18 cellular contexts compared by ENCODE assay signal in genomic region chr20:25012616-25013189, GRCh38. TPM values are rescaled to one million over a fixed set of nuclear protein-coding genes. Genes with fewer than 3 reads are reported as not detected.
A peak's percentile ranks its signal among the peaks of the same experiment; 100 is the strongest.
DNase-seq lines count a peak whose midpoint lies in the region; ATAC-seq, FAIRE-seq and TF ChIP-seq lines count a peak whose summit lies in the region.
"Had no signal": no experiment of that assay in that cellular context is flagged by ENCODE, and none has a peak within 500 bp of the region (broad histone marks: within the 10 kb centered on the region; RNA-seq: fewer than 3 reads in every experiment).

No MANE protein-coding gene starts in this region.

- no peak for TF ChIP-seq RAD21 in H1 (IDR thresholded peaks at IDR 0.05 in 1 of 2, conservative IDR thresholded peaks at IDR 0.05 in 1 of 2; ENCODE audit: low read depth in 2 of 2, low read length in 2 of 2)

- no peak overlapping the region for H2BK5ac ChIP-seq in H1 (ENCODE audit: low read depth, low read length)

- H3K36me3 ChIP-seq in right atrium auricular region (peaks cover 73% of the 10 kb centered on the region), H1 (ENCODE audit: control insufficient read depth in 2 of 4, insufficient read depth in 4 of 4, low read length in 3 of 4) (no peaks in the 10 kb centered on the region), sigmoid colon (peaks cover 19 to 97% (median 47%) of the 10 kb centered on the region in 4 donors), PC-3 (ENCODE audit: low read depth, low read length) (no peaks in the 10 kb centered on the region)

- H4K91ac ChIP-seq in H1 (replicated peaks; ENCODE audit: insufficient read length, low read length): no peak overlapping the region

- WGBS in H1 (ENCODE audit: extremely low coverage in 1 of 2, insufficient coverage in 1 of 2, insufficient read length in 1 of 2, insufficient replicate concordance in 2 of 2, low coverage in 1 of 2, low lambda C conversion rate in 2 of 2, missing lambda C conversion rate in 1 of 2), 2 experiments: 95% methylated on average over 21 of the region's 21 CpGs; no CpG with 5 or more reads in 1 of the 2 experiments
- 95 to 96% methylated on average over 21 of the region's 21 CpGs for WGBS in sigmoid colon, 2 donors

- H3K4ac ChIP-seq in H1 (replicated peaks; ENCODE audit: insufficient read length, low read depth, low read length): no peak overlapping the region

- TF ChIP-seq CTCF in right atrium auricular region (IDR thresholded peaks at IDR 0.05) (no peak), H1 (IDR thresholded peaks at IDR 0.05; ENCODE audit: control extremely low read depth in 1 of 3, insufficient read depth in 1 of 3, low read depth in 1 of 3, low read length in 3 of 3) (no peak), sigmoid colon (IDR thresholded peaks at IDR 0.05) (no peak), PC-3 (conservative IDR thresholded peaks at IDR 0.05; ENCODE audit: low read depth, low read length) (no peak)

- no peaks in the 10 kb centered on the region; the same call in 1 of the 2 replicates for H3K23me2 ChIP-seq in H1 (ENCODE audit: low read depth, low read length)

- CTCF ChIA-PET in H1 (lab: Charles Lee; ENCODE audit: partially characterized antibody) (interaction anchor here (0.6 to 0.9 kb wide), 3 partner anchors 17 to 166 kb away, joined by 3 to 4 read pairs (median 3); no protein-coding TSS in a partner anchor), PC-3 (lab: Charles Lee) (no interaction called here)

- no peaks in the 10 kb centered on the region for H3K27me3 ChIP-seq in right atrium auricular region
- H3K27me3 ChIP-seq in H1 (replicated peaks in 1 of 4; ENCODE audit: control insufficient read depth in 3 of 4, extremely low read depth in 1 of 4, insufficient read depth in 3 of 4, low read length in 3 of 4): no peaks in the 10 kb centered on the region
- H3K27me3 ChIP-seq in sigmoid colon: no peaks in the 10 kb centered on the region
- H3K27me3 ChIP-seq in PC-3 (ENCODE audit: low read length): no peaks in the 10 kb centered on the region

- H2AFZ ChIP-seq in H1 (ENCODE audit: low read length) (no peak overlapping the region), PC-3 (ENCODE audit: low read length) (no peak overlapping the region)

- BruUV-seq in PC-3 (replicated peaks; lab: Mats Ljungman, UMichigan): no TSS peak

- no peak overlapping the region for H3K14ac ChIP-seq in H1 (ENCODE audit: insufficient read length)

- no peak overlapping the region for H2BK12ac ChIP-seq in H1 (ENCODE audit: low read depth, low read length)

- H3K9me2 ChIP-seq in PC-3 (replicated peaks; ENCODE audit: low read length): no peaks in the 10 kb centered on the region

- no peaks in the 10 kb centered on the region for H3K79me1 ChIP-seq in H1 (ENCODE audit: low read depth, low read length)

- H3K27ac ChIP-seq in right atrium auricular region (peak overlapping the region in 1 of 2 donors; percentile 82), H1 (ENCODE audit: low read depth, low read length) (no peak overlapping the region), sigmoid colon (no peak overlapping the region), PC-3 (ENCODE audit: low read length) (no peak overlapping the region)

- H3K4me3 ChIP-seq in right atrium auricular region (no peak overlapping the region), H1 (ENCODE audit: extremely low read depth in 1 of 4, insufficient read depth in 2 of 4, low read depth in 3 of 4, low read length in 4 of 4) (no peak overlapping the region), sigmoid colon (no peak overlapping the region), PC-3 (ENCODE audit: low read length) (no peak overlapping the region)

- H3K9me3 ChIP-seq in right atrium auricular region (no peaks in the 10 kb centered on the region), H1 (ENCODE audit: insufficient read depth in 2 of 2, low read depth in 1 of 2, low read length in 1 of 2) (no peaks in the 10 kb centered on the region), sigmoid colon (no peaks in the 10 kb centered on the region), PC-3 (ENCODE audit: low read length) (no peaks in the 10 kb centered on the region)

- ATAC-seq in PC-3: no peak
- ATAC-seq in GM19463 (IDR thresholded peaks at IDR 0.05; ENCODE audit: unreplicated experiment): no peak

- TF ChIP-seq EP300 in H1 (IDR thresholded peaks at IDR 0.05; ENCODE audit: borderline replicate concordance in 1 of 2, low read depth in 2 of 2, low read length in 2 of 2): no peak
- no peak for TF ChIP-seq EP300 in sigmoid colon (IDR thresholded peaks at IDR 0.05)

- no peaks in the 10 kb centered on the region for H3F3A ChIP-seq in PC-3 (ENCODE audit: low read length, unreplicated experiment)

- no peak overlapping the region for H2BK120ac ChIP-seq in H1 (replicated peaks; ENCODE audit: low read depth, low read length)

- H3K4me1 ChIP-seq in right atrium auricular region (peaks cover 0 to 10% of the 10 kb centered on the region in 2 donors), H1 (replicated peaks in 1 of 4; ENCODE audit: control insufficient read depth in 3 of 4, insufficient read depth in 4 of 4, low read length in 3 of 4) (peaks cover 0 to 5% (median 4%) of the 10 kb centered on the region in 4 experiments; a peak in 4 of 7 replicates), sigmoid colon (peaks cover 0 to 20% (median 9%) of the 10 kb centered on the region in 4 donors), PC-3 (ENCODE audit: insufficient read depth, low read length) (peaks cover 9% of the 10 kb centered on the region)

- no peaks in the 10 kb centered on the region for H4K20me1 ChIP-seq in H1 (replicated peaks in 1 of 2; ENCODE audit: control insufficient read depth in 1 of 2, insufficient read depth in 2 of 2, low read length in 2 of 2)
- H4K20me1 ChIP-seq in PC-3 (ENCODE audit: low read length): no peaks in the 10 kb centered on the region

- H2BK15ac ChIP-seq in H1 (ENCODE audit: low read length): 0 out of 2 replicates have a peak overlapping the region, but pooled peaks have one; percentile 46

- H3K23ac ChIP-seq in H1 (ENCODE audit: insufficient read length): no peak overlapping the region

- no peak overlapping the region for H3K56ac ChIP-seq in H1 (replicated peaks; ENCODE audit: insufficient read length, low read depth, low read length)

- no peak overlapping the region for H3K18ac ChIP-seq in H1 (ENCODE audit: extremely low read depth, low read length)

- no peak overlapping the region for H2BK20ac ChIP-seq in H1 (ENCODE audit: low read length)

- no peak overlapping the region for H4K5ac ChIP-seq in H1 (ENCODE audit: insufficient read length, low read depth, low read length)

- intact Hi-C loops in cardiac septum (cut with DNase I) (no loop called here), sigmoid colon (cut with DNase I) (no loop called here), PC-3 (cut with micrococcal nuclease) (no loop called here)

- FAIRE-seq in H1 (lab: Jason Lieb, UNC): no peak
- FAIRE-seq: GM12892, HTR-8/SVneo had no signal

- TF ChIP-seq POLR2A in H1 (IDR thresholded peaks at IDR 0.05; ENCODE audit: control extremely low read depth in 1 of 2, low read depth in 2 of 2, low read length in 2 of 2): no peak
- TF ChIP-seq POLR2A in sigmoid colon (IDR thresholded peaks at IDR 0.05): no peak

- H3K79me2 ChIP-seq in H1 (ENCODE audit: control insufficient read depth in 1 of 2, insufficient read depth in 2 of 2, low read length in 2 of 2): no peaks in the 10 kb centered on the region
- no peaks in the 10 kb centered on the region for H3K79me2 ChIP-seq in PC-3 (ENCODE audit: low read length)

- DNase-seq in cardiac septum (ENCODE audit: low spot score) (peak; percentile 61), right atrium auricular region (ENCODE audit: low spot score) (no peak), H1 (ENCODE audit: low read depth in 1 of 2, low spot score in 2 of 2) (no peak), sigmoid colon (peak; percentile 53), NCI-H128 (lab: John Stamatoyannopoulos, UW; ENCODE audit: unreplicated experiment) (no peak), PC-3 (no peak)
- DNase-seq: CD4-positive, alpha-beta memory T cell; DND-41; GDM1; GOT3; HFFc6; NCI-H146; NCI-H345; NCI-H69; NK-92 treated with Interleukin-12 subunit alpha and Interleukin-12 subunit beta, amount 100 ng/mL, for 24 hours had no signal

- no peak overlapping the region for H2AK5ac ChIP-seq in H1 (ENCODE audit: low read depth, low read length)

- H3K9ac ChIP-seq in H1 (replicated peaks in 1 of 4; ENCODE audit: extremely low read depth in 1 of 4, low read depth in 3 of 4, low read length in 3 of 4): no peak overlapping the region
- H3K9ac ChIP-seq in PC-3 (ENCODE audit: low read length): no peak overlapping the region

- peak overlapping the region; percentile 65; the same call in 1 of the 2 replicates for H4K8ac ChIP-seq in H1 (ENCODE audit: extremely low read depth, insufficient read depth, low read length)

- H3K4me2 ChIP-seq in H1 (ENCODE audit: insufficient read depth in 1 of 2, low read depth in 2 of 2, low read length in 2 of 2): no peak overlapping the region
- no peak overlapping the region for H3K4me2 ChIP-seq in PC-3 (ENCODE audit: low read length)

- POLR2A ChIA-PET in H1 (lab: Charles Lee; ENCODE audit: partially characterized antibody) (no interaction called here), PC-3 (lab: Charles Lee; ENCODE audit: unreplicated experiment) (no interaction called here)

RNA-seq across cellular contexts. Expression of gene APMAP, which starts 20.2 kb away (rescaled TPM):
- total RNA-seq in cardiac septum (28.2 TPM), right atrium auricular region (10 to 100 TPM; 30.3 to 30.5 TPM), sigmoid colon (10 to 100 TPM; 22.7 to 35.3 (median 28.9) TPM), PC-3 (2014; rRNA removed) (134 and 137 TPM in 2 replicates)
- total RNA-seq in H1 (2021; fragmentation: NEBNext Ultra II Directional; extraction: Animal tissue kit (Norgen Biotek cat#: 25700)): 63.6 and 66.0 TPM in 2 replicates
- polyA plus RNA-seq in H1 (2011; rRNA removed) (31.3 and 38.1 TPM in 2 replicates), sigmoid colon (10 to 100 TPM in 2 of 3 donors, 1 to 10 TPM in 1; 9.6 to 55.8 (median 25.2) TPM)
- polyA plus RNA-seq in H1 (2011; cell fraction: cytosol; rRNA removed): 49.3 TPM
- polyA plus RNA-seq in H1 (2011; cell fraction: nucleus; rRNA removed): 35.2 TPM
- polyA plus RNA-seq in H1 (2012, experiment 1 of 2): 60.6 to 69.3 TPM (median 62.7 TPM) in 4 replicates
- 47.6 TPM for polyA plus RNA-seq in H1 (2012, experiment 2 of 2)
- 72.9 TPM for polyA plus RNA-seq in H1 (2013, experiment 1 of 2)
- 82.4 TPM for polyA plus RNA-seq in H1 (2013, experiment 2 of 2)
- polyA minus RNA-seq in H1 (2011; rRNA and poly(A)+ RNA removed): 25.0 and 25.8 TPM in 2 replicates
- polyA minus RNA-seq in H1 (2011; cell fraction: cytosol; rRNA and poly(A)+ RNA removed): 15.6 TPM
- polyA minus RNA-seq in H1 (2011; cell fraction: nucleus; rRNA and poly(A)+ RNA removed): 17.7 TPM

RNA-seq across cellular contexts. Expression of gene ACSS1, which starts 45.2 kb away (rescaled TPM):
- total RNA-seq in cardiac septum (47.6 TPM), right atrium auricular region (10 to 100 TPM; 25.6 to 26.4 TPM), sigmoid colon (10 to 100 TPM; 27.1 to 41.0 (median 30.5) TPM), PC-3 (2014; rRNA removed) (2.3 and 2.4 TPM in 2 replicates)
- total RNA-seq in H1 (2021; fragmentation: NEBNext Ultra II Directional; extraction: Animal tissue kit (Norgen Biotek cat#: 25700)): 2.2 and 2.6 TPM in 2 replicates
- polyA plus RNA-seq in H1 (2011; rRNA removed) (3.3 and 3.4 TPM in 2 replicates), sigmoid colon (10 to 100 TPM; 20.1 to 24.7 (median 21.0) TPM)
- polyA plus RNA-seq in H1 (2011; cell fraction: cytosol; rRNA removed): 3.7 TPM
- polyA plus RNA-seq in H1 (2011; cell fraction: nucleus; rRNA removed): 5.8 TPM
- 2.6 to 4.3 TPM (median 3.7 TPM) in 4 replicates for polyA plus RNA-seq in H1 (2012, experiment 1 of 2)
- 2.2 TPM for polyA plus RNA-seq in H1 (2012, experiment 2 of 2)
- polyA plus RNA-seq in H1 (2013, experiment 1 of 2): 1.2 TPM
- polyA plus RNA-seq in H1 (2013, experiment 2 of 2): 1.1 TPM
- polyA minus RNA-seq in H1 (2011; rRNA and poly(A)+ RNA removed): 3.4 and 6.8 TPM in 2 replicates
- 2.1 TPM for polyA minus RNA-seq in H1 (2011; cell fraction: cytosol; rRNA and poly(A)+ RNA removed)
- polyA minus RNA-seq in H1 (2011; cell fraction: nucleus; rRNA and poly(A)+ RNA removed): 2.3 TPM

Comparison
In these comparisons a context has a peak if more than half of its experiments do, and no peak if none do; other contexts are left out.
1. DNase-seq: peak in cardiac septum (single experiment) and sigmoid colon (single experiment); none in right atrium auricular region (single experiment), H1 (0 of 2), NCI-H128 (single experiment) and PC-3 (single experiment).